Comparison of ENCODE assay signal across 13 cellular contexts in genomic region chr7:83267141-83267631, GRCh38.
DNase-seq lines count a peak whose midpoint lies in the region; ATAC-seq and TF ChIP-seq lines count a peak whose summit lies in the region.
"Had no signal": no experiment of that assay in that cellular context is flagged by ENCODE, and none has a peak within 500 bp of the region (broad histone marks: within the 10 kb centered on the region; RNA-seq: fewer than 3 reads in every experiment).

No MANE protein-coding gene starts in this region.

- H3K18ac ChIP-seq in neuronal stem cell (ENCODE audit: low read length) = no peak overlapping the region

- CTCF ChIA-PET in HEK293T (lab: Yijun Ruan, JAX) = interaction anchor here (0.8 kb wide), 1 partner anchor 456 kb away, joined by 4 read pairs; no protein-coding TSS in a partner anchor

- no peak overlapping the region for H2AK5ac ChIP-seq in neuronal stem cell (ENCODE audit: low read depth, low read length)

- no peak overlapping the region for H3K23ac ChIP-seq in neuronal stem cell (ENCODE audit: low read depth, low read length, poor library complexity)

- no peak overlapping the region for H4K91ac ChIP-seq in neuronal stem cell (ENCODE audit: low read depth, low read length, poor library complexity)

- H3K27me3 ChIP-seq in neuronal stem cell (ENCODE audit: control insufficient read depth in 3 of 3, insufficient read depth in 3 of 3, low read depth in 1 of 3, low read length in 3 of 3) = no peaks in the 10 kb centered on the region
- H3K27me3 ChIP-seq: heart right ventricle had no signal

- no peak overlapping the region for H2BK120ac ChIP-seq in neuronal stem cell (ENCODE audit: low read depth, low read length)

- no peaks in the 10 kb centered on the region for H3K79me1 ChIP-seq in neuronal stem cell (ENCODE audit: low read depth, low read length)

- no peak overlapping the region for H4K8ac ChIP-seq in neuronal stem cell (ENCODE audit: low read depth, low read length)

- no peak for ATAC-seq in GM21717 (IDR thresholded peaks at IDR 0.05; ENCODE audit: unreplicated experiment)
- ATAC-seq: activated T-helper 17 cell treated with anti-CD3 and anti-CD28 coated beads, Interleukin-2, amount 50 U/mL, for 72 hours; heart right ventricle had no signal

- H3K36me3 ChIP-seq in neuronal stem cell (replicated peaks in 1 of 2; ENCODE audit: control insufficient read depth in 2 of 2, insufficient read depth in 2 of 2, low read length in 2 of 2) = no peaks in the 10 kb centered on the region
- H3K36me3 ChIP-seq: heart right ventricle had no signal

- no peak overlapping the region for H2BK5ac ChIP-seq in neuronal stem cell (ENCODE audit: low read length)

- whole genome bisulfite sequencing in neuronal stem cell (ENCODE audit: extremely low coverage in 2 of 2, insufficient read length in 2 of 2, insufficient replicate concordance in 1 of 2), 2 donors = no CpG with 5 or more reads among the region's 2 CpGs

- TF ChIP-seq CTCF in choroid plexus epithelial cell (conservative IDR thresholded peaks at IDR 0.05; ENCODE audit: low read depth, low read length) = no peak

- POLR2A ChIA-PET in HEK293T (lab: Yijun Ruan, JAX) = interaction anchor here (1.4 kb wide), 1 partner anchor 105 kb away, joined by 7 read pairs; the partner anchor contains the start of gene PCLO

- no peak overlapping the region for H3K4ac ChIP-seq in neuronal stem cell (ENCODE audit: low read length)

- H3K9me3 ChIP-seq in neuronal stem cell (replicated peaks in 1 of 2; ENCODE audit: control insufficient read depth in 2 of 2, insufficient read depth in 1 of 2, low read depth in 1 of 2, low read length in 2 of 2) = no peaks in the 10 kb centered on the region
- H3K9me3 ChIP-seq: Caco-2, heart right ventricle had no signal

- no peak overlapping the region for H3K9ac ChIP-seq in neuronal stem cell (ENCODE audit: low read depth, low read length, poor library complexity)

- no peak overlapping the region for H3K27ac ChIP-seq in neuronal stem cell (replicated peaks; ENCODE audit: low read length)
- H3K27ac ChIP-seq: coronary artery, heart right ventricle had no signal

- peak overlapping the region; percentile 33 for H2AFZ ChIP-seq in neuronal stem cell (ENCODE audit: low read length)

- no peak overlapping the region for H3K4me2 ChIP-seq in neuronal stem cell (ENCODE audit: insufficient read depth, low read length, poor library complexity, severe bottlenecking)

- DNase-seq in HEK293T (ENCODE audit: extremely low spot score) = peak; percentile 51
- DNase-seq in NCI-H2196 (lab: John Stamatoyannopoulos, UW; ENCODE audit: unreplicated experiment) = peak; percentile 49
- peak; percentile 52 for DNase-seq in choroid plexus epithelial cell (ENCODE audit: low read depth)
- DNase-seq in neuronal stem cell (ENCODE audit: low spot score) = no peak
- no peak for DNase-seq in DMS 273 (lab: John Stamatoyannopoulos, UW; ENCODE audit: unreplicated experiment)
- DNase-seq in NCI-H2171 treated with DMSO at 0.1 percent for 48 hours (lab: John Stamatoyannopoulos, UW) = no peak
- DNase-seq: Caco-2, heart right ventricle, NCI-H146, SIG-M5 had no signal

- H2BK12ac ChIP-seq in neuronal stem cell (ENCODE audit: low read length) = no peak overlapping the region

- peaks cover 0 to 3% of the 10 kb centered on the region in 2 donors for H3K4me1 ChIP-seq in neuronal stem cell (ENCODE audit: control insufficient read depth in 2 of 2, insufficient read depth in 1 of 2, low read depth in 1 of 2, low read length in 2 of 2)
- H3K4me1 ChIP-seq: Caco-2, heart right ventricle had no signal

- no peak overlapping the region for H3K14ac ChIP-seq in neuronal stem cell (ENCODE audit: low read length)

- no peak overlapping the region for H2BK15ac ChIP-seq in neuronal stem cell (ENCODE audit: low read length)

- H3K4me3 ChIP-seq in choroid plexus epithelial cell (ENCODE audit: low read depth, low read length) = no peak overlapping the region
- no peak overlapping the region for H3K4me3 ChIP-seq in neuronal stem cell (ENCODE audit: low read length in 2 of 2)
- H3K4me3 ChIP-seq: coronary artery, heart right ventricle had no signal

TF ChIP-seq in HEK293T, 16 proteins besides CTCF, POLR2A, EP300 and RAD21:
- TF ChIP-seq FOXM1 (IDR thresholded peaks at IDR 0.05; ENCODE audit: borderline replicate concordance) = no peak
- no peak for TF ChIP-seq SUZ12 (IDR thresholded peaks at IDR 0.05)
- TF ChIP-seq LEF1 (IDR thresholded peaks at IDR 0.05; ENCODE audit: borderline replicate concordance) = peak; percentile 74; the same call in 1 of the 2 replicates
- peak; percentile 94; the same call in 1 of the 2 replicates for TF ChIP-seq FOXA1 (IDR thresholded peaks at IDR 0.05)
- TF ChIP-seq L3MBTL2 (conservative IDR thresholded peaks at IDR 0.05) = no peak
- TF ChIP-seq CTBP1 (IDR thresholded peaks at IDR 0.05; ENCODE audit: borderline replicate concordance) = peak; percentile 98
- 0 out of 2 replicates have a peak, but pooled peaks have one; percentile 20 for TF ChIP-seq ELF4 (IDR thresholded peaks at IDR 0.05)
- 0 out of 2 replicates have a peak, but pooled peaks have one; percentile 45 for TF ChIP-seq FOXK2 (IDR thresholded peaks at IDR 0.05)
- TF ChIP-seq ARNT (IDR thresholded peaks at IDR 0.05) = no peak
- TF ChIP-seq PKNOX1 (IDR thresholded peaks at IDR 0.05) = peak; percentile 96
- peak; percentile 91 for TF ChIP-seq ZNF384 (IDR thresholded peaks at IDR 0.05)

Comparison
In these comparisons a context has a peak if more than half of its experiments do, and no peak if none do; other contexts are left out.
1. DNase-seq: peak in HEK293T (single experiment), NCI-H2196 (single experiment) and choroid plexus epithelial cell (single experiment); none in neuronal stem cell (single experiment), DMS 273 (single experiment) and NCI-H2171 treated with DMSO at 0.1 percent for 48 hours (single experiment).